Comparison of ENCODE assay signal across 33 cellular contexts in genomic region chr13:105452895-105453294, GRCh38. TPM values are rescaled to one million over a fixed set of nuclear protein-coding genes. Genes with fewer than 3 reads are reported as not detected.
"Had no signal": no experiment of that assay in that cellular context is flagged by ENCODE, and none has a peak within 500 bp of the region (broad histone marks: within the 10 kb centered on the region; RNA-seq: fewer than 3 reads in every experiment).

No MANE protein-coding gene starts in this region.

- H3K4me1 ChIP-seq: colonic mucosa, heart left ventricle, left ventricle myocardium inferior, testis, transverse colon had no signal

- H3K27me3 ChIP-seq: cardiac muscle cell, colonic mucosa, dorsolateral prefrontal cortex, heart left ventricle, neutrophil, testis, transverse colon had no signal

- H3K4me1 Mint-ChIP-seq: activated CD4-positive, alpha-beta memory T cell treated with anti-CD3 and anti-CD28 coated beads, Interleukin-2, amount 10 ng/mL, durations not matched to agents 7 days and 5 days; activated CD4-positive, alpha-beta T cell treated with anti-CD3 and anti-CD28 coated beads, Interleukin-2, amount 10 ng/mL, durations not matched to agents 7 days and 5 days; activated naive CD4-positive, alpha-beta T cell treated with anti-CD3 and anti-CD28 coated beads, Interleukin-2, amount 50 U/mL, for 24 hours; nephron progenitor cell had no signal

- H3K4me3 ChIP-seq: cardiac muscle cell, colonic mucosa, dorsolateral prefrontal cortex, heart left ventricle, left ventricle myocardium inferior, lung, skin epidermis, testis, transverse colon had no signal

- H3K9me3 Mint-ChIP-seq: activated CD4-positive, alpha-beta memory T cell treated with anti-CD3 and anti-CD28 coated beads, Interleukin-2, amount 10 ng/mL, durations not matched to agents 7 days and 5 days; nephron progenitor cell; T-helper 1 cell treated with Interleukin-12 subunit alpha and Interleukin-12 subunit beta and Interleukin-4 antibody, amounts not matched to agents 30 μg/mL and 1 μg/mL, for 36 hours had no signal

- H3K36me3 Mint-ChIP-seq: activated naive CD4-positive, alpha-beta T cell treated with anti-CD3 and anti-CD28 coated beads, Interleukin-2, amount 50 U/mL, for 24 hours had no signal

- H3K9me3 ChIP-seq: colonic mucosa, heart left ventricle, left ventricle myocardium inferior, neutrophil, testis, transverse colon had no signal

- H3K27ac ChIP-seq: cardiac muscle cell, colonic mucosa, dorsolateral prefrontal cortex, heart left ventricle, left ventricle myocardium inferior, neutrophil, skin epidermis, testis, transverse colon, WERI-Rb-1 had no signal

- H3K4me3 Mint-ChIP-seq: activated CD4-positive, alpha-beta memory T cell treated with anti-CD3 and anti-CD28 coated beads, Interleukin-2, amount 10 ng/mL, durations not matched to agents 7 days and 5 days; activated CD4-positive, alpha-beta T cell treated with anti-CD3 and anti-CD28 coated beads, Interleukin-2, amount 10 ng/mL, durations not matched to agents 7 days and 5 days; activated naive CD4-positive, alpha-beta T cell treated with anti-CD3 and anti-CD28 coated beads, Interleukin-2, amount 50 U/mL, for 24 hours; activated T-cell treated with anti-CD3 and anti-CD28 coated beads, Interleukin-2, amount 50 U/mL, for 24 hours; nephron progenitor cell; T-helper 1 cell treated with Interleukin-12 subunit alpha and Interleukin-12 subunit beta and Interleukin-4 antibody, amounts not matched to agents 30 μg/mL and 1 μg/mL, for 36 hours had no signal

- DNase-seq: activated CD4-positive, alpha-beta memory T cell treated with anti-CD3 and anti-CD28 coated beads, Interleukin-2, amount 10 ng/mL, durations not matched to agents 7 days and 5 days; activated CD4-positive, alpha-beta T cell treated with anti-CD3 and anti-CD28 coated beads, Interleukin-2, amount 10 ng/mL, durations not matched to agents 7 days and 5 days; activated CD8-positive, alpha-beta memory T cell treated with anti-CD3 and anti-CD28 coated beads, Interleukin-2, amount 50 U/mL, for 48 hours; activated gamma-delta T cell; activated T-cell treated with anti-CD3 and anti-CD28 coated beads, Interleukin-2, amount 50 U/mL, for 24 hours; cerebellar nuclear complex; colonic mucosa; dorsolateral prefrontal cortex; effector memory CD4-positive, alpha-beta T cell; foreskin fibroblast; heart left ventricle; left ventricle myocardium inferior; nephron progenitor cell; stimulated activated CD4-positive, alpha-beta T cell treated with anti-CD3 and anti-CD28 coated beads, Interleukin-12 subunit alpha, Interleukin-12 subunit beta, amount 100 ng/mL, for 4 hours; stimulated activated CD4-positive, alpha-beta T cell treated with anti-CD3 and anti-CD28 coated beads, Interleukin-4, amount 100 ng/mL, for 1 hour; stimulated activated naive CD8-positive, alpha-beta T cell treated with anti-CD3 and anti-CD28 coated beads, Interleukin-15, Interleukin-2, amounts not matched to agents 100 U/mL and 50 U/mL, for 24 hours; T1000; testis; transverse colon; WERI-Rb-1 had no signal

- H3K27ac Mint-ChIP-seq: activated CD4-positive, alpha-beta memory T cell treated with anti-CD3 and anti-CD28 coated beads, Interleukin-2, amount 10 ng/mL, durations not matched to agents 7 days and 5 days; activated CD4-positive, alpha-beta T cell treated with anti-CD3 and anti-CD28 coated beads, Interleukin-2, amount 10 ng/mL, durations not matched to agents 7 days and 5 days; activated T-cell treated with anti-CD3 and anti-CD28 coated beads, Interleukin-2, amount 50 U/mL, for 24 hours; nephron progenitor cell; T-helper 1 cell treated with Interleukin-12 subunit alpha and Interleukin-12 subunit beta and Interleukin-4 antibody, amounts not matched to agents 30 μg/mL and 1 μg/mL, for 36 hours had no signal

- H3K27me3 Mint-ChIP-seq: activated CD4-positive, alpha-beta memory T cell treated with anti-CD3 and anti-CD28 coated beads, Interleukin-2, amount 10 ng/mL, durations not matched to agents 7 days and 5 days; activated CD4-positive, alpha-beta T cell treated with anti-CD3 and anti-CD28 coated beads, Interleukin-2, amount 10 ng/mL, durations not matched to agents 7 days and 5 days; activated naive CD4-positive, alpha-beta T cell treated with anti-CD3 and anti-CD28 coated beads, Interleukin-2, amount 50 U/mL, for 24 hours; activated T-cell treated with anti-CD3 and anti-CD28 coated beads, Interleukin-2, amount 50 U/mL, for 24 hours had no signal

- ATAC-seq: activated CD4-positive, CD25-positive, alpha-beta regulatory T cell treated with anti-CD3 and anti-CD28 coated beads, Interleukin-2, amount 50 U/mL, for 24 hours; heart left ventricle; sciatic nerve; stimulated activated naive CD8-positive, alpha-beta T cell treated with anti-CD3 and anti-CD28 coated beads, Interleukin-15, Interleukin-2, amounts not matched to agents 100 U/mL and 50 U/mL, for 24 hours had no signal

- H3K36me3 ChIP-seq: cardiac muscle cell, colonic mucosa, heart left ventricle, left ventricle myocardium inferior, neutrophil, transverse colon, WERI-Rb-1 had no signal

RNA-seq across cellular contexts. Expression of gene DAOA, which starts 12.9 kb away (rescaled TPM):
- total RNA-seq: activated CD4-positive, alpha-beta memory T cell treated with anti-CD3 and anti-CD28 coated beads, Interleukin-2, amount 10 ng/mL, durations not matched to agents 7 days and 5 days; activated CD4-positive, alpha-beta T cell treated with anti-CD3 and anti-CD28 coated beads, Interleukin-2, amount 10 ng/mL, durations not matched to agents 7 days and 5 days; cardiac muscle cell; colonic mucosa; dorsolateral prefrontal cortex; heart left ventricle; left ventricle myocardium inferior; lung; mucosa of gallbladder; osteocyte; posterior vena cava; sciatic nerve; transverse colon; urinary bladder had no signal
- polyA plus RNA-seq: cardiac muscle cell, esophagus, heart left ventricle, lung, urinary bladder had no signal
